Comparison of ENCODE assay signal across 8 cellular contexts in the genomic region with DNA sequence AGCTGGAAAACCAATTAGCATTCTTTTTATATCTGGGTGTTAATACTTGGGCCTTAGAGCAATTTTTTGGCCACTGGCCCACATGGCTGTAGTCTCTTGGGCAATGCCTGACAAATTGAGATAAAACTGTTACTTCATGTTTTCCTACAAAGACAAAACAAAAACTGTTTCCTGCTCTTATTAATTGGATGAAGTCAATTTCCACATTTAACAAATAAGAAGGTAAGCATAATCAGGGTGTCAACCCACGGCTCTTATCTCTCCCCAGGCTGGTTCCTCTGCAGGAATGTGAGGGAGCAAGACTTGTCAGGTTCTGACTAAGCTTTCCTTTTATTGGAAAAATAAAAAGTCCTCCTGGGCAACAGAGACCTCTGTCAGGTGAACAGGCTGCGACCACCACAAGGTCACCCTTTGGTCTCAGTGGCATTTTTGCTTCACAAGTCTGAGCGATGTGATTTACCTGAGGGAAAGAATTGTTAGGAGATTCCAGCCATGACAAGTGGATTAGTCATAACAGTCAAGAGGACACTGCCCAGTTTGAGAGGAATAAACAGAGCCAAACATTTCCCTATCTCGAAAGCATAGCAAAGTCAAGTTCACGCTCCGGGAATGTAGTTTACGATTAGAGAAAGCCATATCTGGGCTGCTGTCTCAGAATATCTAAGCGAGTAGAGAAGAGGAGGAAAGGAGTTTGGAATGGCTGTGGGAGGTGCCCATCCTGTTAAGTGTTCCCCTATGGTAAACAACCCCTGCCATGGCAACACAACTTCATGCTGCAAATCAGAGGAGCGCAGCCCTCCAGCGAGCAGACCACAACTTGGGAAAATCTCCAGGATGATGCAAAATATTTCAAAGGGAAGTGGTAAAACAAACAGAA.
DNase-seq lines count a peak whose midpoint lies in the region; ATAC-seq and TF ChIP-seq lines count a peak whose summit lies in the region.

No MANE protein-coding gene starts in this region.

- H3K4me3 ChIP-seq in right lobe of liver (no peak overlapping the region), uterus (peak overlapping the region in 1 of 2 donors; percentile 7)

- H3K27ac ChIP-seq in cingulate gyrus (ENCODE audit: low read depth, low read length) (peak overlapping the region; percentile 23), right lobe of liver (peak overlapping the region; percentile 44 to 69 (median 68)), uterus (peak overlapping the region; percentile 84 to 96)

- 4% methylated on average over 10 of the region's 10 CpGs for WGBS in right lobe of liver (ENCODE audit: insufficient coverage, low coverage, low lambda C conversion rate, missing lambda C conversion rate)

- DNase-seq in NCI-H526 (lab: John Stamatoyannopoulos, UW) (peak; percentile 35 to 42), NCI-H526 treated with DMSO at 0.1 percent for 48 hours (lab: John Stamatoyannopoulos, UW) (no peak), right lobe of liver (peak; percentile 60 to 69 (median 61)), uterus (peak; percentile 74 to 88), MV-4-11 (lab: John Stamatoyannopoulos, UW) (no peak)
- DNase-seq in activated effector memory CD4-positive, alpha-beta T cell treated with Interleukin-2 at 50 U/mL for 16 hours = no peak

- intact Hi-C loops in right lobe of liver (cut with DNase I) (no loop called here), uterus (cut with DNase I; ENCODE audit: low total_unique reads) (no loop called here)

- TF ChIP-seq CTCF in right lobe of liver (IDR thresholded peaks at IDR 0.05) (no peak), uterus (IDR thresholded peaks at IDR 0.05) (no peak)

- peaks cover 0 to 40% (median 22%) of the 10 kb centered on the region in 4 donors for H3K4me1 ChIP-seq in right lobe of liver
- peaks cover 10 to 12% of the 10 kb centered on the region in 2 donors for H3K4me1 ChIP-seq in uterus

- H3K9me3 ChIP-seq in right lobe of liver = no peaks in the 10 kb centered on the region
- no peaks in the 10 kb centered on the region for H3K9me3 ChIP-seq in uterus

- H3K36me3 ChIP-seq in right lobe of liver = no peaks in the 10 kb centered on the region
- no peaks in the 10 kb centered on the region for H3K36me3 ChIP-seq in uterus

- ATAC-seq in right lobe of liver = peak; percentile 77 to 82 (median 80)
- no peak for ATAC-seq in HG02870 (IDR thresholded peaks at IDR 0.05; ENCODE audit: unreplicated experiment)

- TF ChIP-seq POLR2A in right lobe of liver (IDR thresholded peaks at IDR 0.05) = no peak
- TF ChIP-seq POLR2A in uterus (IDR thresholded peaks at IDR 0.05) = no peak

- no peaks in the 10 kb centered on the region for H3K27me3 ChIP-seq in right lobe of liver
- H3K27me3 ChIP-seq in uterus = no peaks in the 10 kb centered on the region

Comparison
In these comparisons a context has a peak if more than half of its experiments do, and no peak if none do; other contexts are left out.
1. DNase-seq: peak in NCI-H526 (2 of 2), right lobe of liver (3 of 3) and uterus (2 of 2); none in NCI-H526 treated with DMSO at 0.1 percent for 48 hours (single experiment), MV-4-11 (single experiment) and activated effector memory CD4-positive, alpha-beta T cell treated with Interleukin-2 at 50 U/mL for 16 hours (single experiment).
2. H3K27ac ChIP-seq: peak in every context shown above with its lines; median percentile 90 in uterus; 68 in right lobe of liver; 23 in cingulate gyrus.